Comparison of ENCODE assay signal across 18 cellular contexts in genomic region chr10:121788115-121788514, GRCh38.
DNase-seq lines count a peak whose midpoint lies in the region; ATAC-seq and TF ChIP-seq lines count a peak whose summit lies in the region.
"Had no signal": no experiment of that assay in that cellular context is flagged by ENCODE, and none has a peak within 500 bp of the region (broad histone marks: within the 10 kb centered on the region; RNA-seq: fewer than 3 reads in every experiment).

No MANE protein-coding gene starts in this region.

- H3K36me3 ChIP-seq in mammary epithelial cell (ENCODE audit: insufficient read depth, low read length) = no peaks in the 10 kb centered on the region
- H3K36me3 ChIP-seq in breast epithelium = no peaks in the 10 kb centered on the region
- H3K36me3 ChIP-seq: BE2C had no signal

- peak; percentile 36 for DNase-seq in mammary epithelial cell
- DNase-seq in breast epithelium (ENCODE audit: low spot score in 2 of 2) = no peak
- DNase-seq in epithelial cell of esophagus (ENCODE audit: low read depth) = peak; percentile 59
- peak; percentile 85 for DNase-seq in kidney tubule cell (ENCODE audit: low spot score)
- DNase-seq in activated CD4-positive, alpha-beta T cell treated with anti-CD3 and anti-CD28 coated beads for 4 hours = no peak
- DNase-seq: BE2C; CD4-positive, CD25-positive, alpha-beta regulatory T cell; COR-L47; GF-D8; GOT3; KBM-7; NCI-H1694; NCI-H226; NCI-H526 treated with DMSO at 0.1 percent for 48 hours; SHP77 treated with DMSO at 0.1 percent for 48 hours; SK-N-SH had no signal

- BruUV-seq in mammary epithelial cell (replicated peaks; lab: Mats Ljungman, UMichigan) = no TSS peak

- H3K79me2 ChIP-seq in mammary epithelial cell (ENCODE audit: insufficient read depth, low read length) = no peaks in the 10 kb centered on the region

- no peaks in the 10 kb centered on the region for H3K4me1 ChIP-seq in mammary epithelial cell (ENCODE audit: insufficient read depth, low read length)
- H3K4me1 ChIP-seq in breast epithelium = no peaks in the 10 kb centered on the region
- H3K4me1 ChIP-seq: BE2C had no signal

- no peaks in the 10 kb centered on the region for H4K20me1 ChIP-seq in mammary epithelial cell (ENCODE audit: insufficient read depth, low read length)

- no peak overlapping the region for H3K4me2 ChIP-seq in mammary epithelial cell (ENCODE audit: insufficient read depth, low read depth, low read length)
- H3K4me2 ChIP-seq: SK-N-SH had no signal

- 68% methylated on average over 3 of the region's 3 CpGs for WGBS in mammary epithelial cell (ENCODE audit: low coverage, missing lambda C conversion rate)

- H2AFZ ChIP-seq in mammary epithelial cell (ENCODE audit: low read depth, low read length) = no peak overlapping the region

- TF ChIP-seq CTCF in mammary epithelial cell (conservative IDR thresholded peaks at IDR 0.05 in 1 of 2, IDR thresholded peaks at IDR 0.05 in 1 of 2; ENCODE audit: extremely low read depth in 1 of 2, insufficient read depth in 1 of 2, low read depth in 1 of 2, low read length in 2 of 2) (no peak), breast epithelium (IDR thresholded peaks at IDR 0.05) (no peak), epithelial cell of esophagus (IDR thresholded peaks at IDR 0.05; ENCODE audit: insufficient read depth, low read depth, low read length, missing control alignments) (no peak)

- no peak for TF ChIP-seq POLR2A in breast epithelium (IDR thresholded peaks at IDR 0.05)

- H3K27ac ChIP-seq in mammary epithelial cell (ENCODE audit: insufficient read depth, low read depth, low read length) (no peak overlapping the region), breast epithelium (no peak overlapping the region)

- CTCF ChIA-PET in mammary epithelial cell (lab: Charles Lee; ENCODE audit: low non-redundant PET) = no interaction called here

- H3K27me3 ChIP-seq in mammary epithelial cell (ENCODE audit: insufficient read depth, low read length) (no peaks in the 10 kb centered on the region), breast epithelium (no peaks in the 10 kb centered on the region)
- H3K27me3 ChIP-seq: BE2C had no signal

- ATAC-seq in HG03565 (IDR thresholded peaks at IDR 0.05; ENCODE audit: unreplicated experiment) (no peak), HG03097 (IDR thresholded peaks at IDR 0.05; ENCODE audit: low FRiP score, unreplicated experiment) (no peak)

- intact Hi-C loops in mammary epithelial cell (cut with micrococcal nuclease) = no loop called here
- intact Hi-C loops in breast epithelium (cut with DNase I; ENCODE audit: low total_unique reads) = no loop called here

- H3K4me3 ChIP-seq in mammary epithelial cell (replicated peaks in 1 of 3; ENCODE audit: insufficient read depth in 1 of 3, low read depth in 2 of 3, low read length in 3 of 3) = no peak overlapping the region
- H3K4me3 ChIP-seq in breast epithelium = no peak overlapping the region
- H3K4me3 ChIP-seq in epithelial cell of esophagus (ENCODE audit: low read length) = no peak overlapping the region

- H3K9me3 ChIP-seq in mammary epithelial cell (replicated peaks; ENCODE audit: insufficient read depth, low read length) (no peaks in the 10 kb centered on the region), breast epithelium (no peaks in the 10 kb centered on the region)
- H3K9me3 ChIP-seq: BE2C, SK-N-SH had no signal

- H3K9ac ChIP-seq in mammary epithelial cell (ENCODE audit: insufficient read depth, low read length) = no peak overlapping the region
- H3K9ac ChIP-seq: SK-N-SH had no signal

- in situ Hi-C loops in mammary epithelial cell (cut with MboI; ENCODE audit: low sequenced_read_pairs in 2 of 2) = no loop called here

- dilution Hi-C loops in mammary epithelial cell (cut with HindIII; ENCODE audit: low sequenced_read_pairs) = no loop called here

Comparison
In these comparisons a context has a peak if more than half of its experiments do, and no peak if none do; other contexts are left out.
1. DNase-seq: peak in mammary epithelial cell (single experiment), epithelial cell of esophagus (single experiment) and kidney tubule cell (single experiment); none in breast epithelium (0 of 2) and activated CD4-positive, alpha-beta T cell treated with anti-CD3 and anti-CD28 coated beads for 4 hours (0 of 2).